ENCODE assay signal across 8 cellular contexts in the genomic region with DNA sequence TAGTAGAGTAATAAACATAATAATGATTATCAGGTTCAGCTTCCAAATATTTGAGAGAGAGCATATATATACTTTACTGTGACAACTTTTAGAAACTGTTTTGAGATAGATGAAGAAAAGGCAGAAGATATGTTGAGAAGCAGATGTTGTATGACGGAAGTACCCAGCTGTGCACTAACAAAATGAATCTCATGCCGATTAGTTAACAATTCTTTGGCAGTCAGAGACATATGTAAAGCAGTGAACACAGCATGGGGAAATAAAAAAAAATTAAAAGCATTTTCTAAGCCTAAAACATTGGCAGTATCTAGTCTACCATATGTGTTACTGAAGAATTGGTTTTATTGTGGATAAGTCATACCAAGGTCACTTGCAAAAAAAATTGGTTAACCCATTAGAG.
"Had no signal": no experiment of that assay in that cellular context is flagged by ENCODE, and none has a peak within 500 bp of the region (broad histone marks: within the 10 kb centered on the region; RNA-seq: fewer than 3 reads in every experiment).

No MANE protein-coding gene starts in this region.

- H3K4me3 ChIP-seq: GM23248, GM23338, HAP-1 had no signal

- H3K27ac Mint-ChIP-seq: GM23338, H9, HFFc6 had no signal

- H3K4me3 Mint-ChIP-seq: GM23338, H9, HFFc6 had no signal

- H3K4me2 ChIP-seq: GM23338 had no signal

- H3K36me3 ChIP-seq: HAP-1 had no signal

- H2AFZ ChIP-seq: GM23248, GM23338 had no signal

- H3K27ac ChIP-seq: GM23248 had no signal

- H3K9me3 ChIP-seq: HAP-1 had no signal

- H3K4me1 ChIP-seq: HAP-1 had no signal

- DNase-seq: GM23248, GOT3, H7, H9, HCEC 1CT, HFFc6 had no signal

- H3K9ac ChIP-seq: GM23248 had no signal
